In genomic region chr1:8207202-8207601, GRCh38 we compare ENCODE assay signal across 1 cellular context.
TF ChIP-seq lines count a peak whose summit lies in the region.

No MANE protein-coding gene starts in this region.

TF ChIP-seq in A549, 52 proteins besides CTCF, POLR2A, EP300 and RAD21 (continued from another document):
- TF ChIP-seq ATOH8 (CRISPR knock-in tag; IDR thresholded peaks at IDR 0.05; ENCODE audit: low read depth), result no peak
- TF ChIP-seq CHD2 (IDR thresholded peaks at IDR 0.05; ENCODE audit: low read length, partially characterized antibody), result no peak
- no peak for TF ChIP-seq RFX5 (IDR thresholded peaks at IDR 0.05)
- TF ChIP-seq RNF2 (IDR thresholded peaks at IDR 0.05; ENCODE audit: borderline replicate concordance, low read depth), result no peak
- TF ChIP-seq FOSL2 (IDR thresholded peaks at IDR 0.05), result no peak
- no peak for TF ChIP-seq FOSL2 (CRISPR knock-in tag; IDR thresholded peaks at IDR 0.05)
- no peak for TF ChIP-seq JUN (IDR thresholded peaks at IDR 0.05)
- TF ChIP-seq EHF (CRISPR knock-in tag; IDR thresholded peaks at IDR 0.05), result no peak
- no peak for TF ChIP-seq HOXB5 (CRISPR knock-in tag; IDR thresholded peaks at IDR 0.05)
- TF ChIP-seq HOXB13 (CRISPR knock-in tag; IDR thresholded peaks at IDR 0.05; ENCODE audit: low read depth), result no peak
- no peak for TF ChIP-seq HEYL (CRISPR knock-in tag; IDR thresholded peaks at IDR 0.05)
- TF ChIP-seq FOSB (CRISPR knock-in tag; IDR thresholded peaks at IDR 0.05), result no peak
